In the genomic region with DNA sequence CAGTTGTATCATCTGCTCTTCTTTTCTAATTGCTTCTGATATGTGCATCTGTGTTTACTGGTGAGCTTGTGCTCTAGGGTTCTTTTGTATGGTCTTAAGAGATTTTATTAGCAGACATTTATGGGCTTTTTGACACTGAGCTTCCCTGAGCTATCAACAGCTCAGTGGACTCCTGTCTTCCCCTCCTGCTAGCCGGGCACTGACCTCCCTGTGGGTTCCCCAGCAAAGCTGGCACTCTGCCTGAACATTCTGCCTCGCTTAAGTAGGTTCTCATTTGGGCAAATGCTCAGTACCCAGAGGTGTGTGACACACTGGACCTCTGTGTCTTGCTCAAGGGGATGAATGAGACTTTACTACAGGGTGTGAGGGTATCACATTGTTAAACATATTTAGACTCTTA, we compare ENCODE assay signal across 26 cellular contexts. TPM values are rescaled to one million over a fixed set of nuclear protein-coding genes. Genes with fewer than 3 reads are reported as not detected.
DNase-seq lines count a peak whose midpoint lies in the region; ATAC-seq and TF ChIP-seq lines count a peak whose summit lies in the region.
"Had no signal": no experiment of that assay in that cellular context is flagged by ENCODE, and none has a peak within 500 bp of the region (broad histone marks: within the 10 kb centered on the region; RNA-seq: fewer than 3 reads in every experiment).

No MANE protein-coding gene starts in this region.

- in situ Hi-C loops in GM23248 (cut with MboI), result no loop called here

- peaks cover 4% of the 10 kb centered on the region for H3K4me1 ChIP-seq in body of pancreas
- H3K4me1 ChIP-seq in left ventricle myocardium inferior, result peaks cover 14% of the 10 kb centered on the region
- H3K4me1 ChIP-seq in GM23248 (ENCODE audit: insufficient read depth), result no peaks in the 10 kb centered on the region
- H3K4me1 ChIP-seq: colonic mucosa, lower lobe of right lung, Peyer's patch, SJSA1 had no signal

- H3K36me3 ChIP-seq in body of pancreas (replicated peaks in 1 of 2; ENCODE audit: insufficient read depth in 1 of 2, low read depth in 2 of 2), result no peaks in the 10 kb centered on the region
- peaks cover 12% of the 10 kb centered on the region for H3K36me3 ChIP-seq in left ventricle myocardium inferior
- H3K36me3 ChIP-seq in GM23248 (ENCODE audit: low read depth), result no peaks in the 10 kb centered on the region
- H3K36me3 ChIP-seq: colonic mucosa had no signal

- 54 to 62% methylated on average over 2 of the region's 2 CpGs for WGBS in body of pancreas, 2 donors
- 77 to 83% methylated on average over 2 of the region's 2 CpGs for WGBS in GM23248 (ENCODE audit: low coverage in 1 of 2, low lambda C conversion rate in 2 of 2, missing lambda C conversion rate in 2 of 2), 2 experiments

- H3K27me3 Mint-ChIP-seq in stimulated activated memory B cell treated with anti-CD40 and anti-IgM and Interleukin-4, amounts not matched to agents 10 μg/mL and 1 μg/mL and 100 μg/mL, for 72 hours, result no peaks in the 10 kb centered on the region
- H3K27me3 Mint-ChIP-seq: activated naive CD4-positive, alpha-beta T cell treated with anti-CD3 and anti-CD28 coated beads, Interleukin-2, amount 50 U/mL, for 24 hours had no signal

- H3K9me3 ChIP-seq in body of pancreas (no peaks in the 10 kb centered on the region), left ventricle myocardium inferior (replicated peaks) (no peaks in the 10 kb centered on the region), GM23248 (ENCODE audit: low read depth) (no peaks in the 10 kb centered on the region)
- H3K9me3 ChIP-seq: BLaER1, colonic mucosa, lower lobe of right lung, mucosa of descending colon, Peyer's patch, SJSA1 had no signal

- no peak overlapping the region for H3K27ac ChIP-seq in body of pancreas
- H3K27ac ChIP-seq in left ventricle myocardium inferior (replicated peaks), result no peak overlapping the region
- no peak overlapping the region for H3K27ac ChIP-seq in GM23248
- H3K27ac ChIP-seq: BLaER1, colonic mucosa, lower lobe of right lung, Peyer's patch, SJSA1 had no signal

- H2AFZ ChIP-seq in GM23248, result no peak overlapping the region

- TF ChIP-seq CTCF in body of pancreas (IDR thresholded peaks at IDR 0.05) (no peak), left ventricle myocardium inferior (IDR thresholded peaks at IDR 0.05; ENCODE audit: borderline replicate concordance) (no peak)

- no peak overlapping the region for H3K4me3 Mint-ChIP-seq in stimulated activated memory B cell treated with anti-CD40 and anti-IgM and Interleukin-4, amounts not matched to agents 10 μg/mL and 1 μg/mL and 100 μg/mL, for 72 hours
- H3K4me3 Mint-ChIP-seq: activated naive CD4-positive, alpha-beta T cell treated with anti-CD3 and anti-CD28 coated beads, Interleukin-2, amount 50 U/mL, for 24 hours; nephron had no signal

- no peak overlapping the region for H3K9ac ChIP-seq in GM23248
- H3K9ac ChIP-seq: BLaER1 had no signal

- H3K27ac Mint-ChIP-seq in stimulated activated memory B cell treated with anti-CD40 and anti-IgM and Interleukin-4, amounts not matched to agents 10 μg/mL and 1 μg/mL and 100 μg/mL, for 72 hours, result no peak overlapping the region
- H3K27ac Mint-ChIP-seq: activated naive CD4-positive, alpha-beta T cell treated with anti-CD3 and anti-CD28 coated beads, Interleukin-2, amount 50 U/mL, for 24 hours; nephron had no signal

- H4K20me1 ChIP-seq in GM23248 (ENCODE audit: insufficient read depth), result no peaks in the 10 kb centered on the region
- H4K20me1 ChIP-seq: BLaER1 had no signal

- no peak overlapping the region for H3K4me2 ChIP-seq in GM23248 (ENCODE audit: unreplicated experiment)
- H3K4me2 ChIP-seq: BLaER1 had no signal

- DNase-seq in NCI-H69 (lab: John Stamatoyannopoulos, UW) (peak; percentile 51), body of pancreas (peak in 3 of 4 donors; percentile 32 to 39 (median 38)), left ventricle myocardium inferior (peak; percentile 58), renal cortical epithelial cell (ENCODE audit: low read depth) (peak; percentile 85), GM23248 (no peak)
- no peak for DNase-seq in stimulated activated CD4-positive, alpha-beta T cell treated with anti-CD3 and anti-CD28 coated beads, Interleukin-4, amount 100 ng/mL, for 4 hours
- DNase-seq: activated CD4-positive, alpha-beta T cell treated with anti-CD3 and anti-CD28 coated beads for 48 hours; activated CD8-positive, alpha-beta memory T cell treated with anti-CD3 and anti-CD28 coated beads for 24 hours; colonic mucosa; DMS153; effector CD4-positive, alpha-beta T cell; lower lobe of right lung; mucosa of descending colon; NCI-H1092 treated with DMSO at 0.1 percent for 48 hours; NCI-H187 treated with DMSO at 0.1 percent for 48 hours; NCI-H524; Peyer's patch; small intestine; stimulated activated naive CD8-positive, alpha-beta T cell treated with anti-CD3 and anti-CD28 coated beads, Interleukin-15, Interleukin-2, amounts not matched to agents 100 U/mL and 50 U/mL, for 24 hours; T-helper 9 cell had no signal

- no peaks in the 10 kb centered on the region for H3K9me2 ChIP-seq in GM23248 (ENCODE audit: insufficient read depth)

- peaks cover 32% of the 10 kb centered on the region for H3K36me3 Mint-ChIP-seq in stimulated activated memory B cell treated with anti-CD40 and anti-IgM and Interleukin-4, amounts not matched to agents 10 μg/mL and 1 μg/mL and 100 μg/mL, for 72 hours

- H3F3A ChIP-seq in GM23248 (ENCODE audit: insufficient read depth), result no peaks in the 10 kb centered on the region

- H3K27me3 ChIP-seq in body of pancreas (no peaks in the 10 kb centered on the region), left ventricle myocardium inferior (ENCODE audit: low read depth) (no peaks in the 10 kb centered on the region), GM23248 (replicated peaks; ENCODE audit: insufficient read depth) (no peaks in the 10 kb centered on the region)
- H3K27me3 ChIP-seq: BLaER1, colonic mucosa, Peyer's patch, SJSA1 had no signal

- no peak for TF ChIP-seq POLR2A in body of pancreas (IDR thresholded peaks at IDR 0.05)

- ATAC-seq in body of pancreas (no peak), GM18858 (IDR thresholded peaks at IDR 0.05; ENCODE audit: unreplicated experiment) (no peak)
- no peak for ATAC-seq in stimulated activated memory B cell treated with anti-CD40 and anti-IgM and Interleukin-4, amounts not matched to agents 10 μg/mL and 1 μg/mL and 100 μg/mL, for 72 hours
- ATAC-seq: lower lobe of right lung; mucosa of descending colon; stimulated activated naive CD8-positive, alpha-beta T cell treated with anti-CD3 and anti-CD28 coated beads, Interleukin-15, Interleukin-2, amounts not matched to agents 100 U/mL and 50 U/mL, for 24 hours had no signal

- no peak overlapping the region for H3K4me3 ChIP-seq in body of pancreas
- no peak overlapping the region for H3K4me3 ChIP-seq in left ventricle myocardium inferior
- H3K4me3 ChIP-seq in GM23248, result no peak overlapping the region
- H3K4me3 ChIP-seq: BLaER1, colonic mucosa, lower lobe of right lung, mucosa of descending colon, Peyer's patch, SJSA1 had no signal

- no peaks in the 10 kb centered on the region for H3K9me3 Mint-ChIP-seq in stimulated activated memory B cell treated with anti-CD40 and anti-IgM and Interleukin-4, amounts not matched to agents 10 μg/mL and 1 μg/mL and 100 μg/mL, for 72 hours
- H3K9me3 Mint-ChIP-seq: activated naive CD4-positive, alpha-beta T cell treated with anti-CD3 and anti-CD28 coated beads, Interleukin-2, amount 50 U/mL, for 24 hours; nephron had no signal

- H3K4me1 Mint-ChIP-seq in stimulated activated memory B cell treated with anti-CD40 and anti-IgM and Interleukin-4, amounts not matched to agents 10 μg/mL and 1 μg/mL and 100 μg/mL, for 72 hours, result peaks cover 7% of the 10 kb centered on the region
- H3K4me1 Mint-ChIP-seq: activated naive CD4-positive, alpha-beta T cell treated with anti-CD3 and anti-CD28 coated beads, Interleukin-2, amount 50 U/mL, for 24 hours; nephron had no signal

- peaks cover 24% of the 10 kb centered on the region for H3K79me2 ChIP-seq in GM23248 (ENCODE audit: insufficient read depth)

- intact Hi-C loops in body of pancreas (cut with DNase I) (no loop called here), left ventricle myocardium inferior (cut with micrococcal nuclease) (no loop called here)

RNA-seq across cellular contexts. Expression of gene TRAF3IP1, which starts 15.8 kb away (rescaled TPM):
- 10 to 100 TPM in 1 of 2 donors, 1 to 10 TPM in 1; 5.4 to 10.9 TPM for total RNA-seq in body of pancreas
- total RNA-seq in left ventricle myocardium inferior, result 14.6 TPM
- total RNA-seq in renal cortical epithelial cell, result 6.4 and 25.3 TPM in 2 replicates
- 7.2 and 9.5 TPM in 2 replicates for total RNA-seq in GM23248 (2014; rRNA removed; shearing (Covaris generic))
- polyA plus RNA-seq in GM23248 (2016; fragmentation: Nextera tagmentation; extraction: Ambion mirVana), result 10.6 and 11.0 TPM in 2 replicates

RNA-seq across cellular contexts. Expression of gene PER2, which starts 47.7 kb away (rescaled TPM):
- 10 to 100 TPM; 10.9 to 21.8 TPM for total RNA-seq in body of pancreas
- total RNA-seq in left ventricle myocardium inferior, result 3.4 TPM
- 1.0 and 3.7 TPM in 2 replicates for total RNA-seq in renal cortical epithelial cell
- total RNA-seq in GM23248 (2014; rRNA removed; shearing (Covaris generic)), result 2.8 and 6.2 TPM in 2 replicates
- polyA plus RNA-seq in GM23248 (2016; fragmentation: Nextera tagmentation; extraction: Ambion mirVana), result 1.6 and 2.3 TPM in 2 replicates

Comparison
In these comparisons a context has a peak if more than half of its experiments do, and no peak if none do; other contexts are left out.
1. DNase-seq: peak in NCI-H69 (single experiment), body of pancreas (3 of 4), left ventricle myocardium inferior (single experiment) and renal cortical epithelial cell (single experiment); none in GM23248 (single experiment) and stimulated activated CD4-positive, alpha-beta T cell treated with anti-CD3 and anti-CD28 coated beads, Interleukin-4, amount 100 ng/mL, for 4 hours (0 of 2).